Comparison of ENCODE assay signal across 24 cellular contexts in the genomic region with DNA sequence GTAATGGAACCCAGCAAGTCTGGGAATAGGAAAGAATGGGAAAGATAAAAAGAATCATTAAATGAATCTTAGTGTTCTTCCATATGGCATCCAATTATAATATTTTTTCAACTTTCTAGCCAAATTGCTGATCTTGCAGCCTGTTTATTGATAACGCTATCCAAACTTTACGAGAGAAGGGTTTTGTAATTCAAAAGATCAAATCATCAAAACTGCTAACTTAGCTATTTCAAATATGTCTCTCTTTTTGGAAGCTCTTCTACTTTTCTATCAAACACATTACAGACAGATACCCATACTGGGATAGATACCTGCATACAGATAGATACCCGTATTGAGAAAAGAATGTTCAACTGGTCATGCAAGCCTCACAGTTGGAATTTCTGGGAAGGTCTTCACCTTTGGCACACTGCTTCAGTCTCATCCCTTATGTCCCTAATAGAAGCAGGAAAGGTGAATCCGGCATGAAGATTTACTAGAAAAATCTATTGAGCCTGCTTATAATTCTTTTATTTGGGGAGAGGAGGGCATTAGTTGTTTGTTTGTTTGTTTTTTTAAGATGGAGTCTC.
DNase-seq lines count a peak whose midpoint lies in the region; FAIRE-seq and TF ChIP-seq lines count a peak whose summit lies in the region.
"Had no signal": no experiment of that assay in that cellular context is flagged by ENCODE, and none has a peak within 500 bp of the region (broad histone marks: within the 10 kb centered on the region; RNA-seq: fewer than 3 reads in every experiment).

No MANE protein-coding gene starts in this region.

- H3K4me3 ChIP-seq in MM.1S (ENCODE audit: low read length): no peak overlapping the region
- no peak overlapping the region for H3K4me3 ChIP-seq in trophoblast cell (ENCODE audit: low read depth, low read length)
- H3K4me3 ChIP-seq: BLaER1 treated with 17β-estradiol and CSF1 and Interleukin-3, amounts not matched to agents 10 nM and 100 nM; GM12878; GM23338 had no signal

- POLR2A ChIA-PET in activated CD4-positive, alpha-beta T cell treated with anti-CD3 and anti-CD28 coated beads, Interleukin-2, amount 10 ng/mL, durations not matched to agents 7 days and 5 days (lab: Charles Lee): no interaction called here

- H2AK5ac ChIP-seq in trophoblast cell (ENCODE audit: low read length): peak overlapping the region; percentile 23

- CTCF ChIA-PET in activated CD4-positive, alpha-beta T cell treated with anti-CD3 and anti-CD28 coated beads, Interleukin-2, amount 10 ng/mL, durations not matched to agents 7 days and 5 days (lab: Charles Lee): no interaction called here

- H3K4me1 Mint-ChIP-seq in activated CD4-positive, alpha-beta T cell treated with anti-CD3 and anti-CD28 coated beads, Interleukin-2, amount 10 ng/mL, durations not matched to agents 24 days and 14 days: no peaks in the 10 kb centered on the region
- no peaks in the 10 kb centered on the region for H3K4me1 Mint-ChIP-seq in activated CD4-positive, alpha-beta T cell treated with anti-CD3 and anti-CD28 coated beads, Interleukin-2, amount 10 ng/mL, durations not matched to agents 7 days and 5 days
- peaks cover 8% of the 10 kb centered on the region for H3K4me1 Mint-ChIP-seq in activated naive CD8-positive, alpha-beta T cell treated with anti-CD3 and anti-CD28 coated beads for 36 hours

- intact Hi-C loops in activated CD4-positive, alpha-beta T cell treated with anti-CD3 and anti-CD28 coated beads, Interleukin-2, amount 10 ng/mL, durations not matched to agents 24 days and 14 days (cut with micrococcal nuclease): no loop called here

- H3K27ac ChIP-seq in MM.1S (ENCODE audit: low read length) (no peak overlapping the region), trophoblast cell (ENCODE audit: low read depth, low read length) (peak overlapping the region; percentile 41)
- H3K27ac ChIP-seq: 22Rv1; BLaER1 treated with 17β-estradiol and CSF1 and Interleukin-3, amounts not matched to agents 10 nM and 100 nM had no signal

- H3K9me3 ChIP-seq in MM.1S (replicated peaks; ENCODE audit: insufficient read depth, low read length): no peaks in the 10 kb centered on the region
- H3K9me3 ChIP-seq in trophoblast cell (ENCODE audit: insufficient read depth, low read depth, low read length): no peaks in the 10 kb centered on the region
- H3K9me3 ChIP-seq: BE2C; BLaER1 treated with 17β-estradiol and CSF1 and Interleukin-3, amounts not matched to agents 10 nM and 100 nM had no signal

- peak overlapping the region; percentile 43 for H4K12ac ChIP-seq in trophoblast cell (ENCODE audit: low read depth, low read length)

- no peak overlapping the region for H3K23ac ChIP-seq in trophoblast cell (ENCODE audit: low read length)

- WGBS in trophoblast cell (ENCODE audit: extremely low coverage, insufficient coverage, insufficient read length): no CpG with 5 or more reads among the region's 4 CpGs

- peak overlapping the region; percentile 92 for H2BK5ac ChIP-seq in trophoblast cell (ENCODE audit: low read depth, low read length, poor library complexity)

- no peak for TF ChIP-seq CTCF in MM.1S (IDR thresholded peaks at IDR 0.05; ENCODE audit: low read length)

- H3K36me3 Mint-ChIP-seq in activated CD4-positive, alpha-beta T cell treated with anti-CD3 and anti-CD28 coated beads, Interleukin-2, amount 10 ng/mL, durations not matched to agents 24 days and 14 days (ENCODE audit: low read depth): no peaks in the 10 kb centered on the region
- H3K36me3 Mint-ChIP-seq in activated CD4-positive, alpha-beta T cell treated with anti-CD3 and anti-CD28 coated beads, Interleukin-2, amount 10 ng/mL, durations not matched to agents 7 days and 5 days (ENCODE audit: low read depth): no peaks in the 10 kb centered on the region
- no peaks in the 10 kb centered on the region for H3K36me3 Mint-ChIP-seq in activated naive CD8-positive, alpha-beta T cell treated with anti-CD3 and anti-CD28 coated beads for 36 hours
- H3K36me3 Mint-ChIP-seq: CD14-positive monocyte; CD8-positive, alpha-beta memory T cell had no signal

- H4K20me1 ChIP-seq in MM.1S (ENCODE audit: insufficient read depth, low read length): no peaks in the 10 kb centered on the region
- H4K20me1 ChIP-seq: BLaER1 treated with 17β-estradiol and CSF1 and Interleukin-3, amounts not matched to agents 10 nM and 100 nM had no signal

- peak overlapping the region; percentile 58 for H4K8ac ChIP-seq in trophoblast cell (ENCODE audit: low read depth, low read length)

- H4K91ac ChIP-seq in trophoblast cell (ENCODE audit: low read depth, low read length): peak overlapping the region; percentile 80

- H3K4me2 ChIP-seq in MM.1S (ENCODE audit: low read depth, low read length) (no peak overlapping the region), trophoblast cell (ENCODE audit: low read length) (no peak overlapping the region)
- H3K4me2 ChIP-seq: BLaER1 treated with 17β-estradiol and CSF1 and Interleukin-3, amounts not matched to agents 10 nM and 100 nM; GM23338 had no signal

- H3K27me3 ChIP-seq in MM.1S (replicated peaks; ENCODE audit: insufficient read depth, low read length): no peaks in the 10 kb centered on the region
- H3K27me3 ChIP-seq in trophoblast cell (ENCODE audit: insufficient read depth, low read length): no peaks in the 10 kb centered on the region
- H3K27me3 ChIP-seq: BE2C; BLaER1 treated with 17β-estradiol and CSF1 and Interleukin-3, amounts not matched to agents 10 nM and 100 nM had no signal

- DNase-seq in activated CD4-positive, alpha-beta T cell treated with anti-CD3 and anti-CD28 coated beads, Interleukin-2, amount 10 ng/mL, durations not matched to agents 24 days and 14 days: peak; percentile 20
- DNase-seq in activated CD4-positive, alpha-beta T cell treated with anti-CD3 and anti-CD28 coated beads, Interleukin-2, amount 10 ng/mL, durations not matched to agents 7 days and 5 days: no peak
- DNase-seq in MM.1S (peak; percentile 1), trophoblast cell (peak; percentile 86 to 97), HTR-8/SVneo (ENCODE audit: insufficient read length, low spot score) (no peak)
- DNase-seq in activated naive CD8-positive, alpha-beta T cell treated with anti-CD3 and anti-CD28 coated beads for 36 hours: no peak
- DNase-seq: ACHN; AML-193; BE2C; CD4-positive, alpha-beta T cell; CD8-positive, alpha-beta memory T cell; DMS 273 treated with DMSO at 0.1 percent for 48 hours; DMS79; EL; GDM1; H9 had no signal

- peak overlapping the region; percentile 45 for H3K18ac ChIP-seq in trophoblast cell (ENCODE audit: low read length)

- no peaks in the 10 kb centered on the region for H3K79me2 ChIP-seq in MM.1S (ENCODE audit: low read length)
- no peaks in the 10 kb centered on the region for H3K79me2 ChIP-seq in trophoblast cell (ENCODE audit: control insufficient read depth, insufficient read depth, low read length, poor library complexity)

- H3K36me3 ChIP-seq in MM.1S (replicated peaks; ENCODE audit: insufficient read depth, low read length) (no peaks in the 10 kb centered on the region), trophoblast cell (ENCODE audit: control insufficient read depth in 1 of 2, insufficient read depth in 2 of 2, low read length in 2 of 2) (no peaks in the 10 kb centered on the region)
- H3K36me3 ChIP-seq: BE2C; BLaER1 treated with 17β-estradiol and CSF1 and Interleukin-3, amounts not matched to agents 10 nM and 100 nM had no signal

- no peak overlapping the region for H3K27ac Mint-ChIP-seq in activated CD4-positive, alpha-beta T cell treated with anti-CD3 and anti-CD28 coated beads, Interleukin-2, amount 10 ng/mL, durations not matched to agents 24 days and 14 days
- H3K27ac Mint-ChIP-seq in activated CD4-positive, alpha-beta T cell treated with anti-CD3 and anti-CD28 coated beads, Interleukin-2, amount 10 ng/mL, durations not matched to agents 7 days and 5 days: no peak overlapping the region
- no peak overlapping the region for H3K27ac Mint-ChIP-seq in activated naive CD8-positive, alpha-beta T cell treated with anti-CD3 and anti-CD28 coated beads for 36 hours
- H3K27ac Mint-ChIP-seq: CD14-positive monocyte; CD4-positive, alpha-beta T cell; GM23338; H9 had no signal

- H3K9ac ChIP-seq in MM.1S (ENCODE audit: low read length): no peak overlapping the region
- H3K9ac ChIP-seq in trophoblast cell (ENCODE audit: low read length): no peak overlapping the region
- H3K9ac ChIP-seq: BLaER1 treated with 17β-estradiol and CSF1 and Interleukin-3, amounts not matched to agents 10 nM and 100 nM had no signal

- no peak overlapping the region for H3K4ac ChIP-seq in trophoblast cell (ENCODE audit: low read depth, low read length)

- FAIRE-seq in HTR-8/SVneo (lab: Jason Lieb, UNC): no peak
- FAIRE-seq: A204.1, D721Med, GM12878, GM19239 had no signal

- no peaks in the 10 kb centered on the region for H3K9me3 Mint-ChIP-seq in activated CD4-positive, alpha-beta T cell treated with anti-CD3 and anti-CD28 coated beads, Interleukin-2, amount 10 ng/mL, durations not matched to agents 24 days and 14 days
- no peaks in the 10 kb centered on the region for H3K9me3 Mint-ChIP-seq in activated CD4-positive, alpha-beta T cell treated with anti-CD3 and anti-CD28 coated beads, Interleukin-2, amount 10 ng/mL, durations not matched to agents 7 days and 5 days
- no peaks in the 10 kb centered on the region for H3K9me3 Mint-ChIP-seq in activated naive CD8-positive, alpha-beta T cell treated with anti-CD3 and anti-CD28 coated beads for 36 hours
- H3K9me3 Mint-ChIP-seq: CD14-positive monocyte; CD4-positive, alpha-beta T cell; CD8-positive, alpha-beta memory T cell; GM23338; H9 had no signal

- peaks cover 19% of the 10 kb centered on the region for H3K4me1 ChIP-seq in MM.1S (ENCODE audit: low read length)
- peaks cover 3 to 6% of the 10 kb centered on the region in 2 experiments for H3K4me1 ChIP-seq in trophoblast cell (ENCODE audit: control insufficient read depth in 1 of 2, insufficient read depth in 2 of 2, low read length in 2 of 2)
- H3K4me1 ChIP-seq: BE2C; BLaER1 treated with 17β-estradiol and CSF1 and Interleukin-3, amounts not matched to agents 10 nM and 100 nM had no signal

- H2BK12ac ChIP-seq in trophoblast cell (ENCODE audit: low read length): peak overlapping the region; percentile 91

- H3K14ac ChIP-seq in trophoblast cell (ENCODE audit: low read length): peak overlapping the region; percentile 61

- H3K79me1 ChIP-seq in trophoblast cell (ENCODE audit: low read length): peaks cover 5% of the 10 kb centered on the region

- peak overlapping the region; percentile 96 for H2BK120ac ChIP-seq in trophoblast cell (ENCODE audit: insufficient read depth, low read length, poor library complexity)

- peaks cover 2% of the 10 kb centered on the region for H3K27me3 Mint-ChIP-seq in activated CD4-positive, alpha-beta T cell treated with anti-CD3 and anti-CD28 coated beads, Interleukin-2, amount 10 ng/mL, durations not matched to agents 24 days and 14 days
- H3K27me3 Mint-ChIP-seq in activated CD4-positive, alpha-beta T cell treated with anti-CD3 and anti-CD28 coated beads, Interleukin-2, amount 10 ng/mL, durations not matched to agents 7 days and 5 days: no peaks in the 10 kb centered on the region
- no peaks in the 10 kb centered on the region for H3K27me3 Mint-ChIP-seq in activated naive CD8-positive, alpha-beta T cell treated with anti-CD3 and anti-CD28 coated beads for 36 hours

- 0 out of 2 replicates have a peak, but pooled peaks cover 3% of the 10 kb centered on the region for H3F3A ChIP-seq in MM.1S (ENCODE audit: insufficient read depth, low read length)

- H3K9me2 ChIP-seq in MM.1S (replicated peaks; ENCODE audit: insufficient read depth, low read length): no peaks in the 10 kb centered on the region

- no peak overlapping the region for H3K4me3 Mint-ChIP-seq in activated CD4-positive, alpha-beta T cell treated with anti-CD3 and anti-CD28 coated beads, Interleukin-2, amount 10 ng/mL, durations not matched to agents 24 days and 14 days
- no peak overlapping the region for H3K4me3 Mint-ChIP-seq in activated CD4-positive, alpha-beta T cell treated with anti-CD3 and anti-CD28 coated beads, Interleukin-2, amount 10 ng/mL, durations not matched to agents 7 days and 5 days
- no peak overlapping the region for H3K4me3 Mint-ChIP-seq in activated naive CD8-positive, alpha-beta T cell treated with anti-CD3 and anti-CD28 coated beads for 36 hours
- H3K4me3 Mint-ChIP-seq: CD14-positive monocyte; CD4-positive, alpha-beta T cell; CD8-positive, alpha-beta memory T cell; GM23338; H9 had no signal

- H2AFZ ChIP-seq in MM.1S (ENCODE audit: low read length) (no peak overlapping the region), trophoblast cell (ENCODE audit: insufficient read depth, low read length, poor library complexity) (no peak overlapping the region)
- H2AFZ ChIP-seq: GM23338 had no signal

Comparison
In these comparisons a context has a peak if more than half of its experiments do, and no peak if none do; other contexts are left out.
1. DNase-seq: peak in activated CD4-positive, alpha-beta T cell treated with anti-CD3 and anti-CD28 coated beads, Interleukin-2, amount 10 ng/mL, durations not matched to agents 24 days and 14 days (single experiment), MM.1S (single experiment) and trophoblast cell (2 of 2); none in activated CD4-positive, alpha-beta T cell treated with anti-CD3 and anti-CD28 coated beads, Interleukin-2, amount 10 ng/mL, durations not matched to agents 7 days and 5 days (single experiment), activated naive CD8-positive, alpha-beta T cell treated with anti-CD3 and anti-CD28 coated beads for 36 hours (single experiment) and HTR-8/SVneo (single experiment).